2 cellular contexts compared by ENCODE assay signal in the genomic region with DNA sequence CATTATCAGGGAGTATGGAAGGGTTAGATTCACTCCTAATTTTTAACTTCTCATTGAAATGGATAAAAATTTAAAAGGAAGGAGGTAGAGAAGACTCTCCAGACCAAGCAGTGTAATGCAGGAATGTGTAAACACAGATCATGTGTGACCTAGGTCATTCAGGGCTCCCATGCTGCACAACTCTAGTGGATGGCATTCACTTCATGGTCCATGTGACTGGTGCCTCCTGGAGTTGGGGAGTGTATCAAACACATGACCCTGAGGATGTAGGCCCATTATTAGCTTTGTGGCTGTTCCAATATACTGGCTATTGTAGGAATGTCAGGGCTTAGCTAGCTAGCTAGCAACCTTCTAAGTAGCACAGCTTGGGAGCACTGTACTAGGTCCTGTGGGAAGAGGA.
TF ChIP-seq lines count a peak whose summit lies in the region.

No MANE protein-coding gene starts in this region.

TF ChIP-seq in WTC11, 78 proteins besides CTCF, POLR2A, EP300 and RAD21 (continued from another document):
- TF ChIP-seq, protein P1, sequence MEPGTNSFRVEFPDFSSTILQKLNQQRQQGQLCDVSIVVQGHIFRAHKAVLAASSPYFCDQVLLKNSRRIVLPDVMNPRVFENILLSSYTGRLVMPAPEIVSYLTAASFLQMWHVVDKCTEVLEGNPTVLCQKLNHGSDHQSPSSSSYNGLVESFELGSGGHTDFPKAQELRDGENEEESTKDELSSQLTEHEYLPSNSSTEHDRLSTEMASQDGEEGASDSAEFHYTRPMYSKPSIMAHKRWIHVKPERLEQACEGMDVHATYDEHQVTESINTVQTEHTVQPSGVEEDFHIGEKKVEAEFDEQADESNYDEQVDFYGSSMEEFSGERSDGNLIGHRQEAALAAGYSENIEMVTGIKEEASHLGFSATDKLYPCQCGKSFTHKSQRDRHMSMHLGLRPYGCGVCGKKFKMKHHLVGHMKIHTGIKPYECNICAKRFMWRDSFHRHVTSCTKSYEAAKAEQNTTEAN (CRISPR knock-in tag; IDR thresholded peaks at IDR 0.05) = no peak
- TF ChIP-seq RORB (CRISPR knock-in tag; IDR thresholded peaks at IDR 0.05) = no peak

TF ChIP-seq in HepG2, 621 proteins besides CTCF, POLR2A, EP300 and RAD21:
- TF ChIP-seq, protein P2, sequence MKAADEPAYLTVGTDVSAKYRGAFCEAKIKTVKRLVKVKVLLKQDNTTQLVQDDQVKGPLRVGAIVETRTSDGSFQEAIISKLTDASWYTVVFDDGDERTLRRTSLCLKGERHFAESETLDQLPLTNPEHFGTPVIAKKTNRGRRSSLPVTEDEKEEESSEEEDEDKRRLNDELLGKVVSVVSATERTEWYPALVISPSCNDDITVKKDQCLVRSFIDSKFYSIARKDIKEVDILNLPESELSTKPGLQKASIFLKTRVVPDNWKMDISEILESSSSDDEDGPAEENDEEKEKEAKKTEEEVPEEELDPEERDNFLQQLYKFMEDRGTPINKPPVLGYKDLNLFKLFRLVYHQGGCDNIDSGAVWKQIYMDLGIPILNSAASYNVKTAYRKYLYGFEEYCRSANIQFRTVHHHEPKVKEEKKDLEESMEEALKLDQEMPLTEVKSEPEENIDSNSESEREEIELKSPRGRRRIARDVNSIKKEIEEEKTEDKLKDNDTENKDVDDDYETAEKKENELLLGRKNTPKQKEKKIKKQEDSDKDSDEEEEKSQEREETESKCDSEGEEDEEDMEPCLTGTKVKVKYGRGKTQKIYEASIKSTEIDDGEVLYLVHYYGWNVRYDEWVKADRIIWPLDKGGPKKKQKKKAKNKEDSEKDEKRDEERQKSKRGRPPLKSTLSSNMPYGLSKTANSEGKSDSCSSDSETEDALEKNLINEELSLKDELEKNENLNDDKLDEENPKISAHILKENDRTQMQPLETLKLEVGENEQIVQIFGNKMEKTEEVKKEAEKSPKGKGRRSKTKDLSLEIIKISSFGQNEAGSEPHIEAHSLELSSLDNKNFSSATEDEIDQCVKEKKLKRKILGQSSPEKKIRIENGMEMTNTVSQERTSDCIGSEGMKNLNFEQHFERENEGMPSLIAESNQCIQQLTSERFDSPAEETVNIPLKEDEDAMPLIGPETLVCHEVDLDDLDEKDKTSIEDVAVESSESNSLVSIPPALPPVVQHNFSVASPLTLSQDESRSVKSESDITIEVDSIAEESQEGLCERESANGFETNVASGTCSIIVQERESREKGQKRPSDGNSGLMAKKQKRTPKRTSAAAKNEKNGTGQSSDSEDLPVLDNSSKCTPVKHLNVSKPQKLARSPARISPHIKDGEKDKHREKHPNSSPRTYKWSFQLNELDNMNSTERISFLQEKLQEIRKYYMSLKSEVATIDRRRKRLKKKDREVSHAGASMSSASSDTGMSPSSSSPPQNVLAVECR (CRISPR knock-in tag; IDR thresholded peaks at IDR 0.05; ENCODE audit: borderline replicate concordance) = no peak
- TF ChIP-seq ZSCAN29 (CRISPR knock-in tag; conservative IDR thresholded peaks at IDR 0.05) = no peak
